1 cellular context compared by ENCODE assay signal in the genomic region with DNA sequence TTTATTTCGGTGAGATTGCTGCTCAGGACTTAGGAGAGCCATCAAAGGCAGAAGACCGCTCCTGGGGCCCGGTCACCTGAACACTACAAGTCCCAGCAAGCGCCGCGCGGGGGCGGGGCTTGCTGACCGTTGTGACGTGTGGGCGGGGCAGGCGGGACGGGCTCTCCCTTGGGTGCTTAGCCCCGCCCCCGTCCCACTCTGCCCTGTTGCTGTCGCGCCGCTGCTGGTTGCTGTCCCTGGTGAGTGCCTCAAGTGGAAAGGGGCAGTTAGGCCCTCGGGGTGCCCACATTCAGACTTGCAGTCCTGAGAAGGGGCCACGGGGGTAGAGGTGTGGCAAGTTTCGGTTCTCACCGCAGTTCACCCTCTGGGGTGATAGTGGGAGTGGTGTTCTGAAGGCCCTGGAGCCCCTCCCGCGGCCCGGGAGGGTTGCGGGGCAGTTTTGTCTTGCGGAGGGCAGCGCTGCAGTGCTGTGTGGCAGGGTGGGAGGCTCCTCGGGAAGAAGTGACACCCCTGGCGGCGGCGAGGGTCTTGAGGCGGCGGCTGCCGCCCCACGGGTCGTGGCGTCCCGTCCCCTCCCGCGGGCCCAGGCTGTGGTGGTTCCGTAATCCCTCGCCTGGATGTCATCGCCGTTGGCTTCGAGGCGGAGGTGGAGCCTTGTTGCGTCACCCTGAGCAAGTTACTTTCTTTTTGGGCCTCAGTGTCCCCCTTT.
TF ChIP-seq lines count a peak whose summit lies in the region.

A gene with protein sequence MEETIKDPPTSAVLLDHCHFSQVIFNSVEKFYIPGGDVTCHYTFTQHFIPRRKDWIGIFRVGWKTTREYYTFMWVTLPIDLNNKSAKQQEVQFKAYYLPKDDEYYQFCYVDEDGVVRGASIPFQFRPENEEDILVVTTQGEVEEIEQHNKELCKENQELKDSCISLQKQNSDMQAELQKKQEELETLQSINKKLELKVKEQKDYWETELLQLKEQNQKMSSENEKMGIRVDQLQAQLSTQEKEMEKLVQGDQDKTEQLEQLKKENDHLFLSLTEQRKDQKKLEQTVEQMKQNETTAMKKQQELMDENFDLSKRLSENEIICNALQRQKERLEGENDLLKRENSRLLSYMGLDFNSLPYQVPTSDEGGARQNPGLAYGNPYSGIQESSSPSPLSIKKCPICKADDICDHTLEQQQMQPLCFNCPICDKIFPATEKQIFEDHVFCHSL (plus strand): TSS at position 196 of the 709 bp plus-strand sequence. CDS start 10,673 bp downstream, outside the sequence.

TF ChIP-seq in HepG2, 621 proteins besides CTCF, POLR2A, EP300 and RAD21 (continued from another document and continues in another):
- TF ChIP-seq, protein P1, sequence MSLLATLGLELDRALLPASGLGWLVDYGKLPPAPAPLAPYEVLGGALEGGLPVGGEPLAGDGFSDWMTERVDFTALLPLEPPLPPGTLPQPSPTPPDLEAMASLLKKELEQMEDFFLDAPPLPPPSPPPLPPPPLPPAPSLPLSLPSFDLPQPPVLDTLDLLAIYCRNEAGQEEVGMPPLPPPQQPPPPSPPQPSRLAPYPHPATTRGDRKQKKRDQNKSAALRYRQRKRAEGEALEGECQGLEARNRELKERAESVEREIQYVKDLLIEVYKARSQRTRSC (CRISPR knock-in tag; IDR thresholded peaks at IDR 0.05; ENCODE audit: low read depth): no peak
- TF ChIP-seq, protein P2, sequence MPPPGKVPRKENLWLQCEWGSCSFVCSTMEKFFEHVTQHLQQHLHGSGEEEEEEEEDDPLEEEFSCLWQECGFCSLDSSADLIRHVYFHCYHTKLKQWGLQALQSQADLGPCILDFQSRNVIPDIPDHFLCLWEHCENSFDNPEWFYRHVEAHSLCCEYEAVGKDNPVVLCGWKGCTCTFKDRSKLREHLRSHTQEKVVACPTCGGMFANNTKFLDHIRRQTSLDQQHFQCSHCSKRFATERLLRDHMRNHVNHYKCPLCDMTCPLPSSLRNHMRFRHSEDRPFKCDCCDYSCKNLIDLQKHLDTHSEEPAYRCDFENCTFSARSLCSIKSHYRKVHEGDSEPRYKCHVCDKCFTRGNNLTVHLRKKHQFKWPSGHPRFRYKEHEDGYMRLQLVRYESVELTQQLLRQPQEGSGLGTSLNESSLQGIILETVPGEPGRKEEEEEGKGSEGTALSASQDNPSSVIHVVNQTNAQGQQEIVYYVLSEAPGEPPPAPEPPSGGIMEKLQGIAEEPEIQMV (CRISPR knock-in tag; IDR thresholded peaks at IDR 0.05; ENCODE audit: low read depth): peak; percentile 63; the same call in 1 of the 2 replicates
- TF ChIP-seq SNAI1 (CRISPR knock-in tag; IDR thresholded peaks at IDR 0.05; ENCODE audit: borderline replicate concordance) (peak; percentile 92; the same call in 1 of the 2 replicates), ZFP36 (IDR thresholded peaks at IDR 0.05; ENCODE audit: borderline replicate concordance, low read depth, low read length, partially characterized antibody) (no peak), ZNF605 (CRISPR knock-in tag; IDR thresholded peaks at IDR 0.05) (peak; percentile 16; the same call in 1 of the 2 replicates), GTF3A (CRISPR knock-in tag; conservative IDR thresholded peaks at IDR 0.05) (0 out of 2 replicates have a peak, but pooled peaks have one; percentile 46), ZFP90 (CRISPR knock-in tag; IDR thresholded peaks at IDR 0.05; ENCODE audit: borderline replicate concordance) (peak; percentile 91; the same call in 1 of the 2 replicates), HOXD1 (CRISPR knock-in tag; IDR thresholded peaks at IDR 0.05) (peak; percentile 31; the same call in 1 of the 2 replicates), TRIM24 (CRISPR knock-in tag; IDR thresholded peaks at IDR 0.05) (no peak), ZNF207 (IDR thresholded peaks at IDR 0.05; ENCODE audit: borderline replicate concordance) (no peak), EZH2 (conservative IDR thresholded peaks at IDR 0.05; ENCODE audit: low read depth, low read length) (no peak), ZNF354B (CRISPR knock-in tag; IDR thresholded peaks at IDR 0.05) (no peak), NFYB (CRISPR knock-in tag; IDR thresholded peaks at IDR 0.05) (no peak), ZNF138 (CRISPR knock-in tag; IDR thresholded peaks at IDR 0.05; ENCODE audit: low read depth) (no peak), ELF3 (CRISPR knock-in tag; IDR thresholded peaks at IDR 0.05) (peak; percentile 9; the same call in 1 of the 2 replicates), SRSF1 (optimal IDR thresholded peaks at IDR 0.05; ENCODE audit: low read depth, low read length) (peak; percentile 52), KLF13 (CRISPR knock-in tag; IDR thresholded peaks at IDR 0.05) (no peak; the same call in 1 of the 2 replicates), HNRNPL (IDR thresholded peaks at IDR 0.05; ENCODE audit: low read depth, low read length) (peak; percentile 87)
- TF ChIP-seq, protein P3, sequence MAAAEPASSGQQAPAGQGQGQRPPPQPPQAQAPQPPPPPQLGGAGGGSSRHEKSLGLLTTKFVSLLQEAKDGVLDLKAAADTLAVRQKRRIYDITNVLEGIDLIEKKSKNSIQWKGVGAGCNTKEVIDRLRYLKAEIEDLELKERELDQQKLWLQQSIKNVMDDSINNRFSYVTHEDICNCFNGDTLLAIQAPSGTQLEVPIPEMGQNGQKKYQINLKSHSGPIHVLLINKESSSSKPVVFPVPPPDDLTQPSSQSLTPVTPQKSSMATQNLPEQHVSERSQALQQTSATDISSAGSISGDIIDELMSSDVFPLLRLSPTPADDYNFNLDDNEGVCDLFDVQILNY (CRISPR knock-in tag; conservative IDR thresholded peaks at IDR 0.05): 0 out of 2 replicates have a peak, but pooled peaks have one; percentile 15
- TF ChIP-seq, protein P4, sequence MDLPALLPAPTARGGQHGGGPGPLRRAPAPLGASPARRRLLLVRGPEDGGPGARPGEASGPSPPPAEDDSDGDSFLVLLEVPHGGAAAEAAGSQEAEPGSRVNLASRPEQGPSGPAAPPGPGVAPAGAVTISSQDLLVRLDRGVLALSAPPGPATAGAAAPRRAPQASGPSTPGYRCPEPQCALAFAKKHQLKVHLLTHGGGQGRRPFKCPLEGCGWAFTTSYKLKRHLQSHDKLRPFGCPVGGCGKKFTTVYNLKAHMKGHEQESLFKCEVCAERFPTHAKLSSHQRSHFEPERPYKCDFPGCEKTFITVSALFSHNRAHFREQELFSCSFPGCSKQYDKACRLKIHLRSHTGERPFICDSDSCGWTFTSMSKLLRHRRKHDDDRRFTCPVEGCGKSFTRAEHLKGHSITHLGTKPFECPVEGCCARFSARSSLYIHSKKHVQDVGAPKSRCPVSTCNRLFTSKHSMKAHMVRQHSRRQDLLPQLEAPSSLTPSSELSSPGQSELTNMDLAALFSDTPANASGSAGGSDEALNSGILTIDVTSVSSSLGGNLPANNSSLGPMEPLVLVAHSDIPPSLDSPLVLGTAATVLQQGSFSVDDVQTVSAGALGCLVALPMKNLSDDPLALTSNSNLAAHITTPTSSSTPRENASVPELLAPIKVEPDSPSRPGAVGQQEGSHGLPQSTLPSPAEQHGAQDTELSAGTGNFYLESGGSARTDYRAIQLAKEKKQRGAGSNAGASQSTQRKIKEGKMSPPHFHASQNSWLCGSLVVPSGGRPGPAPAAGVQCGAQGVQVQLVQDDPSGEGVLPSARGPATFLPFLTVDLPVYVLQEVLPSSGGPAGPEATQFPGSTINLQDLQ (CRISPR knock-in tag; IDR thresholded peaks at IDR 0.05): no peak
- TF ChIP-seq, protein P5, sequence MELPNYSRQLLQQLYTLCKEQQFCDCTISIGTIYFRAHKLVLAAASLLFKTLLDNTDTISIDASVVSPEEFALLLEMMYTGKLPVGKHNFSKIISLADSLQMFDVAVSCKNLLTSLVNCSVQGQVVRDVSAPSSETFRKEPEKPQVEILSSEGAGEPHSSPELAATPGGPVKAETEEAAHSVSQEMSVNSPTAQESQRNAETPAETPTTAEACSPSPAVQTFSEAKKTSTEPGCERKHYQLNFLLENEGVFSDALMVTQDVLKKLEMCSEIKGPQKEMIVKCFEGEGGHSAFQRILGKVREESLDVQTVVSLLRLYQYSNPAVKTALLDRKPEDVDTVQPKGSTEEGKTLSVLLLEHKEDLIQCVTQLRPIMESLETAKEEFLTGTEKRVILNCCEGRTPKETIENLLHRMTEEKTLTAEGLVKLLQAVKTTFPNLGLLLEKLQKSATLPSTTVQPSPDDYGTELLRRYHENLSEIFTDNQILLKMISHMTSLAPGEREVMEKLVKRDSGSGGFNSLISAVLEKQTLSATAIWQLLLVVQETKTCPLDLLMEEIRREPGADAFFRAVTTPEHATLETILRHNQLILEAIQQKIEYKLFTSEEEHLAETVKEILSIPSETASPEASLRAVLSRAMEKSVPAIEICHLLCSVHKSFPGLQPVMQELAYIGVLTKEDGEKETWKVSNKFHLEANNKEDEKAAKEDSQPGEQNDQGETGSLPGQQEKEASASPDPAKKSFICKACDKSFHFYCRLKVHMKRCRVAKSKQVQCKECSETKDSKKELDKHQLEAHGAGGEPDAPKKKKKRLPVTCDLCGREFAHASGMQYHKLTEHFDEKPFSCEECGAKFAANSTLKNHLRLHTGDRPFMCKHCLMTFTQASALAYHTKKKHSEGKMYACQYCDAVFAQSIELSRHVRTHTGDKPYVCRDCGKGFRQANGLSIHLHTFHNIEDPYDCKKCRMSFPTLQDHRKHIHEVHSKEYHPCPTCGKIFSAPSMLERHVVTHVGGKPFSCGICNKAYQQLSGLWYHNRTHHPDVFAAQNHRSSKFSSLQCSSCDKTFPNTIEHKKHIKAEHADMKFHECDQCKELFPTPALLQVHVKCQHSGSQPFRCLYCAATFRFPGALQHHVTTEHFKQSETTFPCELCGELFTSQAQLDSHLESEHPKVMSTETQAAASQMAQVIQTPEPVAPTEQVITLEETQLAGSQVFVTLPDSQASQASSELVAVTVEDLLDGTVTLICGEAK (IDR thresholded peaks at IDR 0.05): no peak
- TF ChIP-seq, protein P5 (CRISPR knock-in tag; IDR thresholded peaks at IDR 0.05): 0 out of 2 replicates have a peak, but pooled peaks have one; percentile 61
- TF ChIP-seq, protein P6, sequence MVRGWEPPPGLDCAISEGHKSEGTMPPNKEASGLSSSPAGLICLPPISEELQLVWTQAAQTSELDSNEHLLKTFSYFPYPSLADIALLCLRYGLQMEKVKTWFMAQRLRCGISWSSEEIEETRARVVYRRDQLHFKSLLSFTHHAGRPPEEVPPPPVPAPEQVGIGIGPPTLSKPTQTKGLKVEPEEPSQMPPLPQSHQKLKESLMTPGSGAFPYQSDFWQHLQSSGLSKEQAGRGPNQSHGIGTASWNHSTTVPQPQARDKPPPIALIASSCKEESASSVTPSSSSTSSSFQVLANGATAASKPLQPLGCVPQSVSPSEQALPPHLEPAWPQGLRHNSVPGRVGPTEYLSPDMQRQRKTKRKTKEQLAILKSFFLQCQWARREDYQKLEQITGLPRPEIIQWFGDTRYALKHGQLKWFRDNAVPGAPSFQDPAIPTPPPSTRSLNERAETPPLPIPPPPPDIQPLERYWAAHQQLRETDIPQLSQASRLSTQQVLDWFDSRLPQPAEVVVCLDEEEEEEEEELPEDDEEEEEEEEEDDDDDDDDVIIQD (CRISPR knock-in tag; IDR thresholded peaks at IDR 0.05; ENCODE audit: low read depth): no peak
- TF ChIP-seq, protein P7, sequence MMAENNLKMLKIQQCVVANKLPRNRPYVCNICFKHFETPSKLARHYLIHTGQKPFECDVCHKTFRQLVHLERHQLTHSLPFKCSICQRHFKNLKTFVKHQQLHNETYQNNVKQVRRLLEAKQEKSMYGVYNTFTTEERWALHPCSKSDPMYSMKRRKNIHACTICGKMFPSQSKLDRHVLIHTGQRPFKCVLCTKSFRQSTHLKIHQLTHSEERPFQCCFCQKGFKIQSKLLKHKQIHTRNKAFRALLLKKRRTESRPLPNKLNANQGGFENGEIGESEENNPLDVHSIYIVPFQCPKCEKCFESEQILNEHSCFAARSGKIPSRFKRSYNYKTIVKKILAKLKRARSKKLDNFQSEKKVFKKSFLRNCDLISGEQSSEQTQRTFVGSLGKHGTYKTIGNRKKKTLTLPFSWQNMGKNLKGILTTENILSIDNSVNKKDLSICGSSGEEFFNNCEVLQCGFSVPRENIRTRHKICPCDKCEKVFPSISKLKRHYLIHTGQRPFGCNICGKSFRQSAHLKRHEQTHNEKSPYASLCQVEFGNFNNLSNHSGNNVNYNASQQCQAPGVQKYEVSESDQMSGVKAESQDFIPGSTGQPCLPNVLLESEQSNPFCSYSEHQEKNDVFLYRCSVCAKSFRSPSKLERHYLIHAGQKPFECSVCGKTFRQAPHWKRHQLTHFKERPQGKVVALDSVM (CRISPR knock-in tag; IDR thresholded peaks at IDR 0.05): peak; percentile 23; the same call in 1 of the 2 replicates
- TF ChIP-seq, protein P8, sequence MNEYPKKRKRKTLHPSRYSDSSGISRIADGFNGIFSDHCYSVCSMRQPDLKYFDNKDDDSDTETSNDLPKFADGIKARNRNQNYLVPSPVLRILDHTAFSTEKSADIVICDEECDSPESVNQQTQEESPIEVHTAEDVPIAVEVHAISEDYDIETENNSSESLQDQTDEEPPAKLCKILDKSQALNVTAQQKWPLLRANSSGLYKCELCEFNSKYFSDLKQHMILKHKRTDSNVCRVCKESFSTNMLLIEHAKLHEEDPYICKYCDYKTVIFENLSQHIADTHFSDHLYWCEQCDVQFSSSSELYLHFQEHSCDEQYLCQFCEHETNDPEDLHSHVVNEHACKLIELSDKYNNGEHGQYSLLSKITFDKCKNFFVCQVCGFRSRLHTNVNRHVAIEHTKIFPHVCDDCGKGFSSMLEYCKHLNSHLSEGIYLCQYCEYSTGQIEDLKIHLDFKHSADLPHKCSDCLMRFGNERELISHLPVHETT (CRISPR knock-in tag; conservative IDR thresholded peaks at IDR 0.05): no peak; the same call in 1 of the 2 replicates
- TF ChIP-seq, protein P9, sequence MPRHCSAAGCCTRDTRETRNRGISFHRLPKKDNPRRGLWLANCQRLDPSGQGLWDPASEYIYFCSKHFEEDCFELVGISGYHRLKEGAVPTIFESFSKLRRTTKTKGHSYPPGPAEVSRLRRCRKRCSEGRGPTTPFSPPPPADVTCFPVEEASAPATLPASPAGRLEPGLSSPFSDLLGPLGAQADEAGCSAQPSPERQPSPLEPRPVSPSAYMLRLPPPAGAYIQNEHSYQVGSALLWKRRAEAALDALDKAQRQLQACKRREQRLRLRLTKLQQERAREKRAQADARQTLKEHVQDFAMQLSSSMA (CRISPR knock-in tag; IDR thresholded peaks at IDR 0.05): no peak
